ENCODE assay signal across 25 cellular contexts in genomic region chr11:61009392-61010275, GRCh38. TPM values are rescaled to one million over a fixed set of nuclear protein-coding genes. Genes with fewer than 3 reads are reported as not detected.
A peak's percentile ranks its signal among the peaks of the same experiment; 100 is the strongest.
DNase-seq lines count a peak whose midpoint lies in the region; ATAC-seq and TF ChIP-seq lines count a peak whose summit lies in the region.
"Had no signal": no experiment of that assay in that cellular context is flagged by ENCODE, and none has a peak within 500 bp of the region (broad histone marks: within the 10 kb centered on the region; RNA-seq: fewer than 3 reads in every experiment).

No MANE protein-coding gene starts in this region.

- H3K27ac Mint-ChIP-seq in activated T-cell treated with anti-CD3 and anti-CD28 coated beads, Interleukin-2, amount 50 U/mL, for 72 hours = peak overlapping the region; percentile 74
- peak overlapping the region; percentile 65 for H3K27ac Mint-ChIP-seq in activated naive CD8-positive, alpha-beta T cell treated with anti-CD3 and anti-CD28 coated beads for 36 hours
- no peak overlapping the region for H3K27ac Mint-ChIP-seq in MCF 10A (ENCODE audit: low read depth, unreplicated experiment)

- peaks cover 83% of the 10 kb centered on the region for H3K4me1 Mint-ChIP-seq in activated T-cell treated with anti-CD3 and anti-CD28 coated beads, Interleukin-2, amount 50 U/mL, for 72 hours (ENCODE audit: low read depth)
- peaks cover 54% of the 10 kb centered on the region for H3K4me1 Mint-ChIP-seq in activated naive CD8-positive, alpha-beta T cell treated with anti-CD3 and anti-CD28 coated beads for 36 hours
- H3K4me1 Mint-ChIP-seq in MCF 10A (ENCODE audit: insufficient read depth, unreplicated experiment) = no peaks in the 10 kb centered on the region

- H3K4me3 Mint-ChIP-seq in activated T-cell treated with anti-CD3 and anti-CD28 coated beads, Interleukin-2, amount 50 U/mL, for 72 hours = no peak overlapping the region
- no peak overlapping the region for H3K4me3 Mint-ChIP-seq in activated naive CD8-positive, alpha-beta T cell treated with anti-CD3 and anti-CD28 coated beads for 36 hours
- no peak overlapping the region for H3K4me3 Mint-ChIP-seq in MCF 10A (ENCODE audit: unreplicated experiment)
- H3K4me3 Mint-ChIP-seq: neural crest cell had no signal

- H4K8ac ChIP-seq in neuronal stem cell (ENCODE audit: low read depth, low read length) = no peak overlapping the region

- H2BK12ac ChIP-seq in neuronal stem cell (ENCODE audit: low read length) = no peak overlapping the region

- H2AFZ ChIP-seq in neuronal stem cell (ENCODE audit: low read length) = no peak overlapping the region

- intact Hi-C loops in MCF 10A (cut with micrococcal nuclease) = no loop called here

- no peak overlapping the region for H3K4me3 ChIP-seq in neuronal stem cell (ENCODE audit: low read length in 2 of 2)
- H3K4me3 ChIP-seq: psoas muscle, stomach, transverse colon had no signal

- H2BK120ac ChIP-seq in neuronal stem cell (ENCODE audit: low read depth, low read length) = no peak overlapping the region

- ATAC-seq in activated T-cell treated with anti-CD3 and anti-CD28 coated beads, Interleukin-2, amount 50 U/mL, for 72 hours (replicated peaks in 1 of 2) = peak in 1 of 2 donors; percentile 22
- ATAC-seq: psoas muscle had no signal

- H3K4me2 ChIP-seq in neuronal stem cell (ENCODE audit: insufficient read depth, low read length, poor library complexity, severe bottlenecking) = no peak overlapping the region

- H2BK5ac ChIP-seq in neuronal stem cell (ENCODE audit: low read length) = no peak overlapping the region

- H3K9ac ChIP-seq in neuronal stem cell (ENCODE audit: low read depth, low read length, poor library complexity) = no peak overlapping the region

- TF ChIP-seq CTCF in MCF 10A (IDR thresholded peaks at IDR 0.05; ENCODE audit: unreplicated experiment) = no peak

- CTCF ChIA-PET in MCF 10A (lab: Yijun Ruan, JAX) = interaction anchor here (0.6 kb wide), 1 partner anchor 13 kb away, joined by 3 read pairs; no protein-coding TSS in a partner anchor

- WGBS in neuronal stem cell (ENCODE audit: extremely low coverage in 2 of 2, insufficient read length in 2 of 2, insufficient replicate concordance in 1 of 2), 2 donors = no CpG with 5 or more reads among the region's 15 CpGs

- no peak overlapping the region for H3K4ac ChIP-seq in neuronal stem cell (ENCODE audit: low read length)

- no peak overlapping the region for H2BK15ac ChIP-seq in neuronal stem cell (ENCODE audit: low read length)

- POLR2A ChIA-PET in MCF 10A (lab: Yijun Ruan, JAX) = no interaction called here

- no peak overlapping the region for H4K91ac ChIP-seq in neuronal stem cell (ENCODE audit: low read depth, low read length, poor library complexity)

- peak overlapping the region; percentile 12 for H3K18ac ChIP-seq in neuronal stem cell (ENCODE audit: low read length)

- no peaks in the 10 kb centered on the region for H3K9me3 Mint-ChIP-seq in activated T-cell treated with anti-CD3 and anti-CD28 coated beads, Interleukin-2, amount 50 U/mL, for 72 hours
- H3K9me3 Mint-ChIP-seq in activated naive CD8-positive, alpha-beta T cell treated with anti-CD3 and anti-CD28 coated beads for 36 hours = no peaks in the 10 kb centered on the region
- H3K9me3 Mint-ChIP-seq in MCF 10A (ENCODE audit: unreplicated experiment) = no peaks in the 10 kb centered on the region
- H3K9me3 Mint-ChIP-seq: neural crest cell had no signal

- H3K9me3 ChIP-seq in neuronal stem cell (replicated peaks in 1 of 2; ENCODE audit: control insufficient read depth in 2 of 2, insufficient read depth in 1 of 2, low read depth in 1 of 2, low read length in 2 of 2) = no peaks in the 10 kb centered on the region
- H3K9me3 ChIP-seq: psoas muscle, stomach, transverse colon had no signal

- H3K27me3 ChIP-seq in neuronal stem cell (ENCODE audit: control insufficient read depth in 3 of 3, insufficient read depth in 3 of 3, low read depth in 1 of 3, low read length in 3 of 3) = peaks cover 0 to 82% (median 36%) of the 10 kb centered on the region in 3 experiments

- peak overlapping the region; percentile 53 for H3K23ac ChIP-seq in neuronal stem cell (ENCODE audit: low read depth, low read length, poor library complexity)

- no TSS peak for BruUV-seq in MCF 10A (replicated peaks; lab: Mats Ljungman, UMichigan)

- H2AK5ac ChIP-seq in neuronal stem cell (ENCODE audit: low read depth, low read length) = peak overlapping the region; percentile 74

- no peaks in the 10 kb centered on the region for H3K36me3 ChIP-seq in neuronal stem cell (replicated peaks in 1 of 2; ENCODE audit: control insufficient read depth in 2 of 2, insufficient read depth in 2 of 2, low read length in 2 of 2)
- H3K36me3 ChIP-seq: stomach, transverse colon had no signal

- peaks cover 10 to 31% of the 10 kb centered on the region in 2 donors for H3K36me3 Mint-ChIP-seq in activated T-cell treated with anti-CD3 and anti-CD28 coated beads, Interleukin-2, amount 50 U/mL, for 72 hours (ENCODE audit: insufficient read depth in 2 of 2)
- peaks cover 50% of the 10 kb centered on the region for H3K36me3 Mint-ChIP-seq in activated naive CD8-positive, alpha-beta T cell treated with anti-CD3 and anti-CD28 coated beads for 36 hours
- H3K36me3 Mint-ChIP-seq in MCF 10A (ENCODE audit: insufficient read depth, unreplicated experiment) = no peaks in the 10 kb centered on the region

- no peak overlapping the region for H3K14ac ChIP-seq in neuronal stem cell (ENCODE audit: low read length)

- H3K4me1 ChIP-seq in neuronal stem cell (ENCODE audit: control insufficient read depth in 2 of 2, insufficient read depth in 1 of 2, low read depth in 1 of 2, low read length in 2 of 2) = peaks cover 5 to 14% of the 10 kb centered on the region in 2 donors

- H3K27me3 Mint-ChIP-seq in activated T-cell treated with anti-CD3 and anti-CD28 coated beads, Interleukin-2, amount 50 U/mL, for 72 hours (ENCODE audit: low read depth) = no peaks in the 10 kb centered on the region
- H3K27me3 Mint-ChIP-seq in activated naive CD8-positive, alpha-beta T cell treated with anti-CD3 and anti-CD28 coated beads for 36 hours = no peaks in the 10 kb centered on the region
- peaks cover 30% of the 10 kb centered on the region for H3K27me3 Mint-ChIP-seq in MCF 10A (ENCODE audit: insufficient read depth, unreplicated experiment)

- DNase-seq in activated T-cell treated with anti-CD3 and anti-CD28 coated beads, Interleukin-2, amount 50 U/mL, for 72 hours = no peak
- DNase-seq in activated T-cell treated with anti-CD3 and anti-CD28 coated beads, Interleukin-2, amount 50 U/mL, for 48 hours = no peak
- DNase-seq in HT1080 (ENCODE audit: low read depth) (peak; percentile 19), neuronal stem cell (ENCODE audit: low spot score) (no peak), NCI-H2029 (lab: John Stamatoyannopoulos, UW) (no peak), NCI-H2227 (lab: John Stamatoyannopoulos, UW; ENCODE audit: unreplicated experiment) (no peak), MCF 10A (ENCODE audit: unreplicated experiment) (no peak)
- no peak for DNase-seq in activated naive CD8-positive, alpha-beta T cell treated with anti-CD3 and anti-CD28 coated beads for 36 hours
- DNase-seq: activated CD4-positive, alpha-beta T cell treated with anti-CD3 and anti-CD28 coated beads for 1 hour; amniotic stem cell; cortex of kidney; GF-D8; Karpas-422; NCI-H1092; NCI-H2081; NCI-H446; NK-92 treated with Interleukin-12 subunit alpha and Interleukin-12 subunit beta, amount 100 ng/mL, for 24 hours; psoas muscle; stimulated activated CD4-positive, alpha-beta T cell treated with anti-CD3 and anti-CD28 coated beads, Interleukin-2, amount 100 ng/mL, for 48 hours; stomach; transverse colon had no signal

- no peak overlapping the region for H3K27ac ChIP-seq in neuronal stem cell (replicated peaks; ENCODE audit: low read length)
- H3K27ac ChIP-seq: C4-2B, psoas muscle, stomach, transverse colon had no signal

- H3K79me1 ChIP-seq in neuronal stem cell (ENCODE audit: low read depth, low read length) = no peaks in the 10 kb centered on the region

RNA-seq across cellular contexts. Expression of gene CD6, which starts 38.2 kb away (rescaled TPM):
- 100 to 1,000 TPM; 298 to 313 TPM for total RNA-seq in activated T-cell treated with anti-CD3 and anti-CD28 coated beads, Interleukin-2, amount 50 U/mL, for 72 hours
- total RNA-seq in HT1080 (2014; rRNA removed; shearing (Covaris generic)) = not detected in 2 replicates
- polyA plus RNA-seq in HT1080 (2015; cell fraction: cytosol; rRNA removed) = 0.06 TPM in 2 replicates
- 0.20 TPM in 1 of 2 replicates, not detected in the other for polyA plus RNA-seq in HT1080 (2015; cell fraction: nucleus; rRNA removed)
- total RNA-seq in activated naive CD8-positive, alpha-beta T cell treated with anti-CD3 and anti-CD28 coated beads for 36 hours = 100 to 1,000 TPM; 167 to 169 TPM
- 0.21 TPM for polyA plus RNA-seq in neuronal stem cell (2013, experiment 1 of 2)
- 0.24 TPM for polyA plus RNA-seq in neuronal stem cell (2013, experiment 2 of 2)
- not detected in 2 replicates for total RNA-seq in MCF 10A (2022)
- total RNA-seq: bronchial epithelial cell had no signal
- polyA plus RNA-seq: AG04450 had no signal

RNA-seq across cellular contexts. Expression of gene SLC15A3, which starts 57.7 kb away (rescaled TPM):
- total RNA-seq in activated T-cell treated with anti-CD3 and anti-CD28 coated beads, Interleukin-2, amount 50 U/mL, for 72 hours = 1 to 10 TPM; 3.5 to 4.1 TPM
- total RNA-seq in HT1080 (2014; rRNA removed; shearing (Covaris generic)) = 0.10 and 0.32 TPM in 2 replicates
- 0.09 and 0.29 TPM in 2 replicates for polyA plus RNA-seq in HT1080 (2015; cell fraction: cytosol; rRNA removed)
- polyA plus RNA-seq in HT1080 (2015; cell fraction: nucleus; rRNA removed) = 0.67 and 0.83 TPM in 2 replicates
- 1 to 10 TPM; 6.3 to 6.9 TPM for total RNA-seq in activated naive CD8-positive, alpha-beta T cell treated with anti-CD3 and anti-CD28 coated beads for 36 hours
- 44.3 TPM for polyA plus RNA-seq in neuronal stem cell (2013, experiment 1 of 2)
- polyA plus RNA-seq in neuronal stem cell (2013, experiment 2 of 2) = 45.8 TPM
- total RNA-seq in MCF 10A (2022) = not detected in 2 replicates

Comparison
In these comparisons a context has a peak if more than half of its experiments do, and no peak if none do; other contexts are left out.
1. RNA of gene CD6, which starts 38.2 kb away (total RNA-seq): 298 to 313 TPM in activated T-cell treated with anti-CD3 and anti-CD28 coated beads, Interleukin-2, amount 50 U/mL, for 72 hours and 167 to 169 TPM in activated naive CD8-positive, alpha-beta T cell treated with anti-CD3 and anti-CD28 coated beads for 36 hours; not detected in HT1080 and not detected in MCF 10A; every median in the first group is over 100 times any median in the second.